Comparison of ENCODE assay signal across 11 cellular contexts in the genomic region with DNA sequence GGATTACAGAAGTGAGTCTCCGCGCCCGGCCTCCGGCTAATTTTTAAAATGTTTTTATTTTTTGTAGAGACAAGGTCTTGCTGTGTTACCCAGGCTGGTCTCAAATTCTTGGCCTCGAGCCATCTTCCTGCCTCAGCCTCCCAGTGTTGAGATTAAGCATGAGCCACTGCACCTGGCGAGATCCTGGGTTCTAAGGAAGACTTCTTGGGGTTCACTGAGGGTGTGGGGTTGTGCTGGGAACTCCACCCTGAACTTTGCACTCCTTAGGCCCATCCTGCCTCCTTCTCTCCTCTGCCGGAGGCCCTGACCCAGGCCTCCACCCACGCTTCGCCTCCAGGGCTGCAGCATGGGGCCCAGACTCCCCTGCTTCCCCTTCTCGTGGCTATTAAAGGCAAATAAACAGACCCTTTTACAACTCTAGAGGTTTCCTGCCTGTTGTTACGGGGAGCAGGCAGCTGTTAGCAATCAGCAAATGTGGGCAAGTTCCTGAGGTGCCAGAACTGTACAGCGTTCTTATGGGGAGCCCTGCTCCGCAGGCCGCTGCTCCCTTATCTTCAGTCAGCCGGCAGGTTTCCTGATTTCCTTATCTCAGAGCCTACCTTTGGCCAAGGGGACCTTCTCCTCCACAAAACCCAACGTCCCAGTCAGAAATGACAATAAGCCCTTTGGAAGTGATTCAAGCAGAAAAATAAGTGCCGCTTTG. TPM values are rescaled to one million over a fixed set of nuclear protein-coding genes. Genes with fewer than 3 reads are reported as not detected.
A peak's percentile ranks its signal among the peaks of the same experiment; 100 is the strongest.
DNase-seq lines count a peak whose midpoint lies in the region; ATAC-seq and TF ChIP-seq lines count a peak whose summit lies in the region.
"Had no signal": no experiment of that assay in that cellular context is flagged by ENCODE, and none has a peak within 500 bp of the region (broad histone marks: within the 10 kb centered on the region; RNA-seq: fewer than 3 reads in every experiment).

No MANE protein-coding gene starts in this region.

- peak overlapping the region; percentile 56 for H3K9ac ChIP-seq in mucosa of stomach (ENCODE audit: low read length)

- DNase-seq in GM10266 (ENCODE audit: extremely low spot score) (peak; percentile 44), Peyer's patch (peak; percentile 39 to 76 (median 75)), NCI-H1930 (lab: John Stamatoyannopoulos, UW) (no peak), dedifferentiated amniotic fluid mesenchymal stem cell (ENCODE audit: extremely low spot score) (no peak), NCI-H2227 (lab: John Stamatoyannopoulos, UW; ENCODE audit: unreplicated experiment) (no peak), NCI-H1436 (lab: John Stamatoyannopoulos, UW) (no peak)
- DNase-seq: activated CD4-positive, alpha-beta T cell treated with anti-CD3 and anti-CD28 coated beads, Interleukin-2, amount 50 U/mL, for 1 hour; NCI-H524 had no signal

- TF ChIP-seq POLR2A in Peyer's patch (IDR thresholded peaks at IDR 0.05) = peak in 1 of 2 donors; percentile 28

- H3K4me3 ChIP-seq in Peyer's patch = no peak overlapping the region
- H3K4me3 ChIP-seq in mucosa of stomach (ENCODE audit: low read length) = no peak overlapping the region
- H3K4me3 ChIP-seq: breast epithelium had no signal

- H3K27ac ChIP-seq in Peyer's patch = peak overlapping the region; percentile 13 to 68 (median 40)

- H3K27me3 ChIP-seq in Peyer's patch = no peaks in the 10 kb centered on the region
- no peaks in the 10 kb centered on the region for H3K27me3 ChIP-seq in mucosa of stomach (ENCODE audit: control insufficient read depth, insufficient read depth, low read length)
- H3K27me3 ChIP-seq: breast epithelium had no signal

- peak; percentile 54 for ATAC-seq in HG02623 (IDR thresholded peaks at IDR 0.05; ENCODE audit: unreplicated experiment)

- no peaks in the 10 kb centered on the region for H3K36me3 ChIP-seq in Peyer's patch
- no peaks in the 10 kb centered on the region for H3K36me3 ChIP-seq in mucosa of stomach (ENCODE audit: control insufficient read depth, insufficient read depth, low read length)
- H3K36me3 ChIP-seq: breast epithelium had no signal

- peaks cover 0 to 19% (median 2%) of the 10 kb centered on the region in 4 donors for H3K4me1 ChIP-seq in Peyer's patch
- peaks cover 19% of the 10 kb centered on the region for H3K4me1 ChIP-seq in mucosa of stomach (ENCODE audit: control insufficient read depth, insufficient read depth, low read length)
- H3K4me1 ChIP-seq: breast epithelium had no signal

- H3K9me3 ChIP-seq in Peyer's patch (no peaks in the 10 kb centered on the region), mucosa of stomach (ENCODE audit: control insufficient read depth, low read length) (no peaks in the 10 kb centered on the region)
- H3K9me3 ChIP-seq: breast epithelium had no signal

- no peak for TF ChIP-seq CTCF in GM10266 (IDR thresholded peaks at IDR 0.05; ENCODE audit: control insufficient read depth, insufficient read depth, low read depth, missing control alignments)
- TF ChIP-seq CTCF in Peyer's patch (IDR thresholded peaks at IDR 0.05) = peak in 1 of 6 experiments; percentile 5

RNA-seq across cellular contexts. Expression of gene LIN9, which starts 41.0 kb away (rescaled TPM):
- total RNA-seq in Peyer's patch = 1 to 10 TPM; 2.5 to 6.6 (median 4.2) TPM

RNA-seq across cellular contexts. Expression of gene PARP1, which starts 57.9 kb away (rescaled TPM):
- total RNA-seq in Peyer's patch = 100 to 1,000 TPM in 1 of 4 donors, 10 to 100 TPM in 3; 25.2 to 145 (median 54.4) TPM

Comparison
In these comparisons a context has a peak if more than half of its experiments do, and no peak if none do; other contexts are left out.
1. DNase-seq: peak in GM10266 (single experiment) and Peyer's patch (3 of 3); none in NCI-H1930 (0 of 2), dedifferentiated amniotic fluid mesenchymal stem cell (single experiment), NCI-H2227 (single experiment) and NCI-H1436 (single experiment).